Comparison of ENCODE assay signal across 15 cellular contexts in genomic region chr1:236132420-236133046, GRCh38. TPM values are rescaled to one million over a fixed set of nuclear protein-coding genes. Genes with fewer than 3 reads are reported as not detected.
DNase-seq lines count a peak whose midpoint lies in the region; ATAC-seq and TF ChIP-seq lines count a peak whose summit lies in the region.
"Had no signal": no experiment of that assay in that cellular context is flagged by ENCODE, and none has a peak within 500 bp of the region (broad histone marks: within the 10 kb centered on the region; RNA-seq: fewer than 3 reads in every experiment).

No MANE protein-coding gene starts in this region.

- H3K27me3 ChIP-seq in mesendoderm (ENCODE audit: insufficient read depth, low read length, poor library complexity) (peaks cover 2% of the 10 kb centered on the region), trophoblast cell (ENCODE audit: insufficient read depth, low read length) (no peaks in the 10 kb centered on the region)

- H3K27ac ChIP-seq in HEK293 (ENCODE audit: extremely low read depth, low read depth, low read length) (no peak overlapping the region), mesendoderm (ENCODE audit: low read depth, low read length) (no peak overlapping the region), trophoblast cell (ENCODE audit: low read depth, low read length) (no peak overlapping the region)
- H3K27ac ChIP-seq: GM23248 had no signal

- H3K4me1 ChIP-seq in HEK293 (ENCODE audit: control insufficient read depth, insufficient read depth, low read length), result no peaks in the 10 kb centered on the region
- no peaks in the 10 kb centered on the region for H3K4me1 ChIP-seq in mesendoderm (ENCODE audit: control insufficient read depth, low read depth, low read length)
- H3K4me1 ChIP-seq in trophoblast cell (ENCODE audit: control insufficient read depth in 1 of 2, insufficient read depth in 2 of 2, low read length in 2 of 2), result peaks cover 16% of the 10 kb centered on the region in 2 experiments

- no peak overlapping the region for H3K14ac ChIP-seq in trophoblast cell (ENCODE audit: low read length)

- no peaks in the 10 kb centered on the region for H3K79me2 ChIP-seq in mesendoderm (ENCODE audit: control insufficient read depth, insufficient read depth, low read length)
- no peaks in the 10 kb centered on the region for H3K79me2 ChIP-seq in trophoblast cell (ENCODE audit: control insufficient read depth, insufficient read depth, low read length, poor library complexity)

- H3K18ac ChIP-seq in mesendoderm (ENCODE audit: low read length), result no peak overlapping the region
- H3K18ac ChIP-seq in trophoblast cell (ENCODE audit: low read length), result no peak overlapping the region

- DNase-seq in mesendoderm, result peak; percentile 54
- peak in 1 of 2 donors; percentile 64 for DNase-seq in trophoblast cell
- no peak for DNase-seq in SHP77 (lab: John Stamatoyannopoulos, UW)
- DNase-seq in H4 (ENCODE audit: low spot score), result no peak
- DNase-seq: C1 segment of cervical spinal cord; Calu3; CD4-positive, alpha-beta memory T cell; COR-L47; DND-41; GDM1; GM23248 had no signal

- H2BK12ac ChIP-seq in trophoblast cell (ENCODE audit: low read length), result no peak overlapping the region

- H3K9me3 ChIP-seq in HEK293 (ENCODE audit: control insufficient read depth, insufficient read depth, low read depth, low read length) (no peaks in the 10 kb centered on the region), trophoblast cell (ENCODE audit: insufficient read depth, low read depth, low read length) (no peaks in the 10 kb centered on the region)
- H3K9me3 ChIP-seq: HAP-1 had no signal

- TF ChIP-seq CTCF in HEK293 (tag by site-specific recombination; IDR thresholded peaks at IDR 0.05), result no peak

- H4K91ac ChIP-seq in trophoblast cell (ENCODE audit: low read depth, low read length), result peak overlapping the region; percentile 48

- H2AK5ac ChIP-seq in mesendoderm (ENCODE audit: low read length), result no peak overlapping the region
- H2AK5ac ChIP-seq in trophoblast cell (ENCODE audit: low read length), result no peak overlapping the region

- no peak overlapping the region for H3K23ac ChIP-seq in mesendoderm (ENCODE audit: low read length)
- no peak overlapping the region for H3K23ac ChIP-seq in trophoblast cell (ENCODE audit: low read length)

- WGBS in mesendoderm (ENCODE audit: extremely low coverage, insufficient coverage, low lambda C conversion rate), result no CpG with 5 or more reads among the region's 5 CpGs
- WGBS in trophoblast cell (ENCODE audit: extremely low coverage, insufficient coverage, insufficient read length), result no CpG with 5 or more reads among the region's 5 CpGs

- no peak overlapping the region for H4K5ac ChIP-seq in mesendoderm (ENCODE audit: low read length)

- no peak overlapping the region for H3K4me3 ChIP-seq in HEK293 (ENCODE audit: low read depth, low read length)
- no peak overlapping the region for H3K4me3 ChIP-seq in mesendoderm (ENCODE audit: low read length)
- no peak overlapping the region for H3K4me3 ChIP-seq in trophoblast cell (ENCODE audit: low read depth, low read length)
- H3K4me3 ChIP-seq: GM12878, GM23248, HAP-1 had no signal

- no peak overlapping the region for H4K12ac ChIP-seq in trophoblast cell (ENCODE audit: low read depth, low read length)

- no peak for ATAC-seq in HG02623 (IDR thresholded peaks at IDR 0.05; ENCODE audit: unreplicated experiment)
- ATAC-seq: GM12878 had no signal

- H3K4ac ChIP-seq in mesendoderm (ENCODE audit: low read depth, low read length), result no peak overlapping the region
- no peak overlapping the region for H3K4ac ChIP-seq in trophoblast cell (ENCODE audit: low read depth, low read length)

- H2BK5ac ChIP-seq in mesendoderm (ENCODE audit: low read length) (no peak overlapping the region), trophoblast cell (ENCODE audit: low read depth, low read length, poor library complexity) (no peak overlapping the region)

- H3K36me3 ChIP-seq in HEK293 (ENCODE audit: control insufficient read depth in 2 of 2, insufficient read depth in 1 of 2, low read length in 2 of 2), result no peaks in the 10 kb centered on the region
- H3K36me3 ChIP-seq in mesendoderm (ENCODE audit: control insufficient read depth, insufficient read depth, low read length), result no peaks in the 10 kb centered on the region
- H3K36me3 ChIP-seq in trophoblast cell (ENCODE audit: control insufficient read depth in 1 of 2, insufficient read depth in 2 of 2, low read length in 2 of 2), result no peaks in the 10 kb centered on the region
- H3K36me3 ChIP-seq: HAP-1 had no signal

- POLR2A ChIA-PET in HEK293 (lab: Yijun Ruan, JAX), result no interaction called here

- H2AFZ ChIP-seq in trophoblast cell (ENCODE audit: insufficient read depth, low read length, poor library complexity), result no peak overlapping the region
- H2AFZ ChIP-seq: GM23248 had no signal

- H3K9ac ChIP-seq in mesendoderm (ENCODE audit: low read length) (no peak overlapping the region), trophoblast cell (ENCODE audit: low read length) (no peak overlapping the region)
- H3K9ac ChIP-seq: GM23248 had no signal

- CTCF ChIA-PET in HEK293 (lab: Yijun Ruan, JAX), result interaction anchor here (0.5 to 0.7 kb wide), 6 partner anchors 270 to 1835 kb away, joined by 3 to 5 read pairs (median 4); no protein-coding TSS in a partner anchor

- H4K8ac ChIP-seq in mesendoderm (ENCODE audit: low read depth, low read length), result no peak overlapping the region
- no peak overlapping the region for H4K8ac ChIP-seq in trophoblast cell (ENCODE audit: low read depth, low read length)

- no peak overlapping the region for H3K56ac ChIP-seq in mesendoderm (ENCODE audit: low read length)

- H2BK120ac ChIP-seq in mesendoderm (ENCODE audit: low read depth, low read length) (no peak overlapping the region), trophoblast cell (ENCODE audit: insufficient read depth, low read length, poor library complexity) (no peak overlapping the region)

- H3K79me1 ChIP-seq in mesendoderm (ENCODE audit: low read length) (no peaks in the 10 kb centered on the region), trophoblast cell (ENCODE audit: low read length) (no peaks in the 10 kb centered on the region)

- H2BK15ac ChIP-seq in mesendoderm (replicated peaks; ENCODE audit: low read depth), result no peak overlapping the region

- H3K4me2 ChIP-seq in mesendoderm (ENCODE audit: low read length) (no peak overlapping the region), trophoblast cell (ENCODE audit: low read length) (no peak overlapping the region)

TF ChIP-seq in HEK293, 187 proteins besides CTCF, POLR2A, EP300 and RAD21:
- no peak for TF ChIP-seq ZNF138 (tag by site-specific recombination; IDR thresholded peaks at IDR 0.05; ENCODE audit: borderline replicate concordance)
- TF ChIP-seq ZIC2 (tag by site-specific recombination; IDR thresholded peaks at IDR 0.05), result peak; percentile 96

RNA-seq across cellular contexts. Expression of gene GPR137B, which starts 9.8 kb away (rescaled TPM):
- 1.9 TPM for polyA plus RNA-seq in mesendoderm (2013, experiment 1 of 2)
- polyA plus RNA-seq in mesendoderm (2013, experiment 2 of 2), result 2.0 TPM
- 7.9 and 8.0 TPM in 2 replicates for polyA plus RNA-seq in trophoblast cell (2013)
- 7.9 and 11.4 TPM in 2 replicates for total RNA-seq in H4 (2014; rRNA removed; shearing (Covaris generic))
